ENCODE assay signal across 12 cellular contexts in genomic region chr14:68549966-68550705, GRCh38.
DNase-seq lines count a peak whose midpoint lies in the region; ATAC-seq and TF ChIP-seq lines count a peak whose summit lies in the region.
"Had no signal": no experiment of that assay in that cellular context is flagged by ENCODE, and none has a peak within 500 bp of the region (broad histone marks: within the 10 kb centered on the region; RNA-seq: fewer than 3 reads in every experiment).

No MANE protein-coding gene starts in this region.

- CTCF ChIA-PET in activated CD8-positive, alpha-beta memory T cell treated with anti-CD3 and anti-CD28 coated beads, Interleukin-2, amount 10 ng/mL, durations not matched to agents 7 days and 5 days (lab: Charles Lee): no interaction called here

- peaks cover 70% of the 10 kb centered on the region for H3K4me1 ChIP-seq in SJCRH30

- H3K4me3 ChIP-seq in SJCRH30: no peak overlapping the region
- no peak overlapping the region for H3K4me3 ChIP-seq in foreskin fibroblast (ENCODE audit: low read depth in 1 of 2, low read length in 2 of 2)
- no peak overlapping the region for H3K4me3 ChIP-seq in skeletal muscle cell (ENCODE audit: low read depth, low read length)

- H3K27me3 Mint-ChIP-seq in activated CD8-positive, alpha-beta memory T cell treated with anti-CD3 and anti-CD28 coated beads, Interleukin-2, amount 10 ng/mL, durations not matched to agents 7 days and 5 days: no peaks in the 10 kb centered on the region
- H3K27me3 Mint-ChIP-seq: central memory CD8-positive, alpha-beta T cell had no signal

- no peaks in the 10 kb centered on the region for H3K36me3 Mint-ChIP-seq in activated CD8-positive, alpha-beta memory T cell treated with anti-CD3 and anti-CD28 coated beads, Interleukin-2, amount 10 ng/mL, durations not matched to agents 7 days and 5 days

- no peak for ATAC-seq in activated CD8-positive, alpha-beta memory T cell treated with anti-CD3 and anti-CD28 coated beads, Interleukin-2, amount 10 ng/mL, durations not matched to agents 7 days and 5 days
- ATAC-seq in GM21528 (IDR thresholded peaks at IDR 0.05; ENCODE audit: low FRiP score, unreplicated experiment): no peak

- no peak overlapping the region for H3K4me3 Mint-ChIP-seq in activated CD8-positive, alpha-beta memory T cell treated with anti-CD3 and anti-CD28 coated beads, Interleukin-2, amount 10 ng/mL, durations not matched to agents 7 days and 5 days
- H3K4me3 Mint-ChIP-seq: central memory CD8-positive, alpha-beta T cell had no signal

- H3K4me1 Mint-ChIP-seq in activated CD8-positive, alpha-beta memory T cell treated with anti-CD3 and anti-CD28 coated beads, Interleukin-2, amount 10 ng/mL, durations not matched to agents 7 days and 5 days: no peaks in the 10 kb centered on the region
- H3K4me1 Mint-ChIP-seq: central memory CD8-positive, alpha-beta T cell had no signal

- no peaks in the 10 kb centered on the region for H3K9me3 ChIP-seq in SJCRH30 (replicated peaks)

- no peaks in the 10 kb centered on the region for H3K36me3 ChIP-seq in SJCRH30

- no peaks in the 10 kb centered on the region for H3K27me3 ChIP-seq in SJCRH30

- DNase-seq in COLO668 (lab: John Stamatoyannopoulos, UW; ENCODE audit: unreplicated experiment): peak; percentile 13
- no peak for DNase-seq in SJCRH30
- DNase-seq in foreskin fibroblast: peak; percentile 63 to 69
- DNase-seq in skeletal muscle cell (ENCODE audit: low read depth): peak; percentile 80
- DNase-seq in dedifferentiated amniotic fluid mesenchymal stem cell (ENCODE audit: extremely low spot score): no peak
- DNase-seq in activated CD8-positive, alpha-beta memory T cell treated with anti-CD3 and anti-CD28 coated beads, Interleukin-2, amount 10 ng/mL, durations not matched to agents 7 days and 5 days: no peak
- no peak for DNase-seq in cortex of kidney (lab: John Stamatoyannopoulos, UW)
- DNase-seq: NCI-H1048; small intestine; stimulated activated naive CD4-positive, alpha-beta T cell treated with Interleukin-2 at 50 U/mL for 16 hours had no signal

- peak overlapping the region; percentile 100 for H3K27ac ChIP-seq in SJCRH30

- H3K9me3 Mint-ChIP-seq in activated CD8-positive, alpha-beta memory T cell treated with anti-CD3 and anti-CD28 coated beads, Interleukin-2, amount 10 ng/mL, durations not matched to agents 7 days and 5 days (ENCODE audit: low read depth): no peaks in the 10 kb centered on the region
- H3K9me3 Mint-ChIP-seq: central memory CD8-positive, alpha-beta T cell had no signal

- H3K27ac Mint-ChIP-seq in activated CD8-positive, alpha-beta memory T cell treated with anti-CD3 and anti-CD28 coated beads, Interleukin-2, amount 10 ng/mL, durations not matched to agents 7 days and 5 days: no peak overlapping the region

- TF ChIP-seq CTCF in foreskin fibroblast (IDR thresholded peaks at IDR 0.05; ENCODE audit: low read depth, low read length): no peak

Comparison
In these comparisons a context has a peak if more than half of its experiments do, and no peak if none do; other contexts are left out.
1. DNase-seq: peak in COLO668 (single experiment), foreskin fibroblast (2 of 2) and skeletal muscle cell (single experiment); none in SJCRH30 (0 of 2), dedifferentiated amniotic fluid mesenchymal stem cell (single experiment), activated CD8-positive, alpha-beta memory T cell treated with anti-CD3 and anti-CD28 coated beads, Interleukin-2, amount 10 ng/mL, durations not matched to agents 7 days and 5 days (single experiment) and cortex of kidney (single experiment).